In the genomic region with DNA sequence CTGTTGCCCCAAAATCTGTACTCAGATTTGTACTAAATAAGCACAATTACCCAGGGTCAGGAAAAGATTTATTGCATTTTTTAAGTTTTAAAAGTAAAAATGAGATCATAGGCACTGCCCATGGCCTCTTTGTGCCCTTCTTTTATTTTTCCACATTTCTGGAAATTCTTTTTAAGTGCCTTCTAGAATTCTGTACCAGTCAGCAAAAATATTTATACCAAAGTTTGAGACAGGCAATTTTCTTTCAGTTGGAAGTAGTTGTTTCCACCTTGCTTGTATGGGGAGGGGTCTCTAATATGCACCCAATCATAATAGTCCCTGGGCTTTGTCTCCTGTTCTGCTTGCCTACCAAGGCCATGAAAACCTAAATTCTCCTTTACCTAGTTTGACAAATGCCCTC, we compare ENCODE assay signal across 25 cellular contexts. TPM values are rescaled to one million over a fixed set of nuclear protein-coding genes. Genes with fewer than 3 reads are reported as not detected.
DNase-seq lines count a peak whose midpoint lies in the region; ATAC-seq, FAIRE-seq and TF ChIP-seq lines count a peak whose summit lies in the region.
"Had no signal": no experiment of that assay in that cellular context is flagged by ENCODE, and none has a peak within 500 bp of the region (broad histone marks: within the 10 kb centered on the region; RNA-seq: fewer than 3 reads in every experiment).

No MANE protein-coding gene starts in this region.

- no peak for ATAC-seq in HepG2
- ATAC-seq in right lobe of liver, result no peak
- no peak for ATAC-seq in IMR-90 (ENCODE audit: low read depth)
- no peak for ATAC-seq in activated naive CD8-positive, alpha-beta T cell treated with anti-CD3 and anti-CD28 coated beads, Interleukin-2, amount 50 U/mL, for 24 hours
- ATAC-seq: GM12878 had no signal

- no peaks in the 10 kb centered on the region for H3K79me2 ChIP-seq in HepG2 (ENCODE audit: insufficient read depth, low read length)

- H2BK15ac ChIP-seq in IMR-90 (ENCODE audit: low read depth, low read length), result no peak overlapping the region

- TF ChIP-seq CTCF in HepG2 (CRISPR knock-in tag; IDR thresholded peaks at IDR 0.05) (no peak), right lobe of liver (IDR thresholded peaks at IDR 0.05) (no peak), IMR-90 (conservative IDR thresholded peaks at IDR 0.05; ENCODE audit: low read depth, low read length) (no peak), lower leg skin (IDR thresholded peaks at IDR 0.05) (no peak)

- H2AK5ac ChIP-seq in IMR-90 (ENCODE audit: low read depth, low read length), result no peak overlapping the region

- H4K20me1 ChIP-seq in HepG2 (ENCODE audit: insufficient read depth, low read length) (no peaks in the 10 kb centered on the region), IMR-90 (ENCODE audit: insufficient read depth, low read length) (no peaks in the 10 kb centered on the region)
- H4K20me1 ChIP-seq: BLaER1 had no signal

- H3K23ac ChIP-seq in IMR-90 (ENCODE audit: low read depth, low read length), result no peak overlapping the region

- no peak overlapping the region for H2BK5ac ChIP-seq in IMR-90 (ENCODE audit: low read depth, low read length, poor library complexity, severe bottlenecking)

- dilution Hi-C loops in IMR-90 (cut with HindIII; ENCODE audit: low sequenced_read_pairs, unreplicated experiment), result no loop called here

- BruUV-seq in HepG2 (replicated peaks; lab: Mats Ljungman, UMichigan) (no TSS peak), IMR-90 (replicated peaks; lab: Mats Ljungman, UMichigan) (no TSS peak)

- H3K4me1 ChIP-seq in HepG2 (ENCODE audit: insufficient read depth, low read length) (peaks cover 3% of the 10 kb centered on the region), right lobe of liver (peaks cover 0 to 4% (median 0%) of the 10 kb centered on the region in 4 donors), IMR-90 (ENCODE audit: control insufficient read depth, insufficient read depth, low read length) (no peaks in the 10 kb centered on the region; the same call in 1 of the 2 replicates)

- peaks cover 10% of the 10 kb centered on the region for H3K4me1 Mint-ChIP-seq in activated naive CD8-positive, alpha-beta T cell treated with anti-CD3 and anti-CD28 coated beads, Interleukin-2, amount 50 U/mL, for 24 hours

- H3K4ac ChIP-seq in IMR-90 (ENCODE audit: low read depth, low read length), result no peak overlapping the region

- H3K79me1 ChIP-seq in IMR-90 (ENCODE audit: low read depth in 1 of 2, low read length in 2 of 2), result no peaks in the 10 kb centered on the region

- POLR2A ChIA-PET in HepG2 (lab: Yijun Ruan, JAX), result interaction anchor here (1.0 kb wide), 1 partner anchor 82 kb away, joined by 3 read pairs; no protein-coding TSS in a partner anchor
- POLR2A ChIA-PET in IMR-90 (lab: Charles Lee; ENCODE audit: unreplicated experiment), result no interaction called here

- H3K4me2 ChIP-seq in HepG2 (ENCODE audit: low read depth, low read length) (no peak overlapping the region), IMR-90 (ENCODE audit: low read depth, low read length) (no peak overlapping the region)
- H3K4me2 ChIP-seq: BLaER1 had no signal

- intact Hi-C loops in HepG2 (cut with micrococcal nuclease; ENCODE audit: unreplicated experiment), result no loop called here
- intact Hi-C loops in right lobe of liver (cut with DNase I), result loop anchor here in 1 of 2 donors (5.0 kb wide), 1 partner anchor 66 kb away; no protein-coding TSS in a partner anchor
- intact Hi-C loops in IMR-90 (cut with micrococcal nuclease), result no loop called here
- intact Hi-C loops in lower leg skin (cut with DNase I; ENCODE audit: low total_unique reads), result no loop called here

- in situ Hi-C loops in HepG2 (cut with HindIII; ENCODE audit: extremely low pct_ligation_motif_present, low pct_unique_long_range_greater_than_20kb) (loop anchor here (25.0 kb wide), 1 partner anchor 816 kb away; no protein-coding TSS in a partner anchor), IMR-90 (cut with MboI; ENCODE audit: low sequenced_read_pairs) (no loop called here)

- no peak overlapping the region for H3K14ac ChIP-seq in IMR-90 (replicated peaks; ENCODE audit: low read depth, low read length)

- no peak overlapping the region for H2BK20ac ChIP-seq in IMR-90 (ENCODE audit: low read depth, low read length)

- H3K4me3 ChIP-seq in HepG2 (replicated peaks in 1 of 3; ENCODE audit: insufficient read depth in 1 of 3, low read depth in 2 of 3, low read length in 3 of 3) (no peak overlapping the region), right lobe of liver (no peak overlapping the region), IMR-90 (ENCODE audit: insufficient read depth, low read depth, low read length) (no peak overlapping the region), lower leg skin (ENCODE audit: low read depth, poor library complexity, severe bottlenecking) (no peak overlapping the region)
- H3K4me3 ChIP-seq: BLaER1, GM12878 had no signal

- no peaks in the 10 kb centered on the region for H3K36me3 ChIP-seq in HepG2 (replicated peaks in 1 of 2; ENCODE audit: control insufficient read depth in 1 of 2, insufficient read depth in 2 of 2, low read length in 2 of 2)
- H3K36me3 ChIP-seq in right lobe of liver, result no peaks in the 10 kb centered on the region
- H3K36me3 ChIP-seq in IMR-90 (ENCODE audit: control insufficient read depth, insufficient read depth, low read length), result no peaks in the 10 kb centered on the region
- H3K36me3 ChIP-seq: BE2C, BLaER1 had no signal

- no peak overlapping the region for H4K5ac ChIP-seq in IMR-90 (ENCODE audit: low read depth, low read length)

- H3K56ac ChIP-seq in IMR-90 (ENCODE audit: extremely low read depth, insufficient read depth, low read length), result no peak overlapping the region

- H3K9me3 Mint-ChIP-seq in activated naive CD8-positive, alpha-beta T cell treated with anti-CD3 and anti-CD28 coated beads, Interleukin-2, amount 50 U/mL, for 24 hours, result no peaks in the 10 kb centered on the region
- H3K9me3 Mint-ChIP-seq: CD4-positive, alpha-beta memory T cell; CD8-positive, alpha-beta memory T cell had no signal

- H3K9me1 ChIP-seq in IMR-90 (ENCODE audit: insufficient read depth, low read length), result no peaks in the 10 kb centered on the region

- H2AFZ ChIP-seq in HepG2 (ENCODE audit: low read length) (no peak overlapping the region), IMR-90 (replicated peaks; ENCODE audit: low read length, poor library complexity) (no peak overlapping the region)

- H3K27me3 ChIP-seq in HepG2 (ENCODE audit: control insufficient read depth in 1 of 2, insufficient read depth in 2 of 2, low read length in 2 of 2) (peaks cover 0 to 6% of the 10 kb centered on the region in 2 experiments; a peak in 2 of 5 replicates), right lobe of liver (no peaks in the 10 kb centered on the region), IMR-90 (ENCODE audit: control insufficient read depth, insufficient read depth, low read length) (no peaks in the 10 kb centered on the region; the same call in 1 of the 2 replicates)
- H3K27me3 ChIP-seq: BLaER1 had no signal

- H3K36me3 Mint-ChIP-seq in activated naive CD8-positive, alpha-beta T cell treated with anti-CD3 and anti-CD28 coated beads, Interleukin-2, amount 50 U/mL, for 24 hours (ENCODE audit: low read depth), result no peaks in the 10 kb centered on the region
- H3K36me3 Mint-ChIP-seq: CD14-positive monocyte; CD4-positive, CD25-positive, alpha-beta regulatory T cell; CD8-positive, alpha-beta memory T cell had no signal

- no peak overlapping the region for H2AK9ac ChIP-seq in IMR-90 (replicated peaks; ENCODE audit: low read depth, low read length, poor library complexity)

- TF ChIP-seq RAD21 in HepG2 (CRISPR knock-in tag; IDR thresholded peaks at IDR 0.05) (no peak), IMR-90 (IDR thresholded peaks at IDR 0.05; ENCODE audit: low read length) (no peak)

- DNase-seq in HepG2 (ENCODE audit: low spot score) (no peak), right lobe of liver (no peak), IMR-90 (no peak), lower leg skin (ENCODE audit: low spot score in 2 of 2) (no peak)
- DNase-seq in activated naive CD8-positive, alpha-beta T cell treated with anti-CD3 and anti-CD28 coated beads, Interleukin-2, amount 50 U/mL, for 24 hours, result no peak
- DNase-seq: ACHN; BE2C; C1 segment of cervical spinal cord; CD4-positive, alpha-beta memory T cell; CD4-positive, CD25-positive, alpha-beta regulatory T cell; CD8-positive, alpha-beta memory T cell; COR-L47; DMS 273 treated with DMSO at 0.1 percent for 48 hours; DMS153; DMS53; DMS79; DND-41; EL; GDM1 had no signal

- no peak overlapping the region for H4K8ac ChIP-seq in IMR-90 (ENCODE audit: low read depth in 2 of 2, low read length in 2 of 2)

- H3K27me3 Mint-ChIP-seq in activated naive CD8-positive, alpha-beta T cell treated with anti-CD3 and anti-CD28 coated beads, Interleukin-2, amount 50 U/mL, for 24 hours, result peaks cover 17% of the 10 kb centered on the region

- H2BK120ac ChIP-seq in IMR-90 (ENCODE audit: low read depth, low read length), result no peak overlapping the region

- TF ChIP-seq POLR2A in HepG2 (IDR thresholded peaks at IDR 0.05; ENCODE audit: insufficient read depth in 1 of 2, low read depth in 2 of 2, low read length in 2 of 2), result no peak
- no peak for TF ChIP-seq POLR2A in right lobe of liver (IDR thresholded peaks at IDR 0.05)
- TF ChIP-seq POLR2A in IMR-90 (IDR thresholded peaks at IDR 0.05; ENCODE audit: low read depth, low read length), result no peak
- TF ChIP-seq POLR2A in lower leg skin (IDR thresholded peaks at IDR 0.05), result no peak

- no peak overlapping the region for H3K27ac ChIP-seq in HepG2 (ENCODE audit: extremely low read length, insufficient read depth, low read length)
- no peak overlapping the region for H3K27ac ChIP-seq in right lobe of liver
- no peak overlapping the region for H3K27ac ChIP-seq in IMR-90 (ENCODE audit: insufficient read depth, low read length)
- H3K27ac ChIP-seq: 22Rv1, BLaER1 had no signal

- no peak overlapping the region for H3K4me3 Mint-ChIP-seq in activated naive CD8-positive, alpha-beta T cell treated with anti-CD3 and anti-CD28 coated beads, Interleukin-2, amount 50 U/mL, for 24 hours
- H3K4me3 Mint-ChIP-seq: CD14-positive monocyte; CD4-positive, alpha-beta memory T cell; CD8-positive, alpha-beta memory T cell had no signal

- no peak for FAIRE-seq in HepG2 (lab: Jason Lieb, UNC)
- FAIRE-seq: GM12878, GM12892, GM18507 had no signal

- no peaks in the 10 kb centered on the region for H3K9me3 ChIP-seq in HepG2 (ENCODE audit: low read length)
- no peaks in the 10 kb centered on the region for H3K9me3 ChIP-seq in right lobe of liver
- H3K9me3 ChIP-seq in IMR-90 (ENCODE audit: control insufficient read depth, insufficient read depth, low read length), result no peaks in the 10 kb centered on the region
- H3K9me3 ChIP-seq: BE2C, BLaER1 had no signal

- no peak overlapping the region for H3K18ac ChIP-seq in IMR-90 (ENCODE audit: low read depth, low read length)

- no peak overlapping the region for H4K91ac ChIP-seq in IMR-90 (ENCODE audit: insufficient read depth, low read depth, low read length)

- no peak overlapping the region for H3K9ac ChIP-seq in HepG2 (ENCODE audit: insufficient read depth, low read depth, low read length)
- no peak overlapping the region for H3K9ac ChIP-seq in IMR-90 (ENCODE audit: low read depth, low read length)
- H3K9ac ChIP-seq: BLaER1 had no signal

- TF ChIP-seq EP300 in HepG2 (IDR thresholded peaks at IDR 0.05; ENCODE audit: low read depth in 2 of 2, low read length in 2 of 2) (no peak), HepG2 (CRISPR knock-in tag; IDR thresholded peaks at IDR 0.05; ENCODE audit: borderline replicate concordance) (no peak)

- CTCF ChIA-PET in HepG2 (lab: Yijun Ruan, JAX; ENCODE audit: low intra/inter-chr PET ratio, low total read pairs) (no interaction called here), IMR-90 (lab: Yijun Ruan, JAX) (interaction anchor here (0.8 kb wide), 1 partner anchor 65 kb away, joined by 3 read pairs; no protein-coding TSS in a partner anchor)

- no peak overlapping the region for H3K27ac Mint-ChIP-seq in activated naive CD8-positive, alpha-beta T cell treated with anti-CD3 and anti-CD28 coated beads, Interleukin-2, amount 50 U/mL, for 24 hours
- H3K27ac Mint-ChIP-seq: CD14-positive monocyte; CD4-positive, alpha-beta memory T cell; CD4-positive, CD25-positive, alpha-beta regulatory T cell; CD8-positive, alpha-beta memory T cell had no signal

RNA-seq across cellular contexts. Expression of a gene that starts 5.6 kb away (rescaled TPM):
- total RNA-seq in HepG2 (2016; rRNA removed; fragmentation: Illumina TruSeq; extraction: Trizol) (37.6 and 56.0 TPM in 2 replicates), right lobe of liver (10 to 100 TPM in 4 of 6 experiments, 1 to 10 TPM in 2; 8.7 to 19.8 (median 16.1) TPM), IMR-90 (2012; rRNA removed) (21.3 and 30.8 TPM in 2 replicates), lower leg skin (10 to 100 TPM; 21.6 to 25.0 (median 23.1) TPM)
- total RNA-seq in HepG2 (2016; cell fraction: cytosol; rRNA removed; fragmentation: Illumina TruSeq; extraction: Trizol; ENCODE audit: low read depth), result 3.0 and 3.3 TPM in 2 replicates
- 37.2 and 50.2 TPM in 2 replicates for total RNA-seq in HepG2 (2016; cell fraction: insoluble cytoplasmic fraction; rRNA removed; fragmentation: Illumina TruSeq; extraction: Trizol)
- total RNA-seq in HepG2 (2016; cell fraction: membrane; rRNA removed; fragmentation: Illumina TruSeq; extraction: Trizol), result 10.1 and 10.5 TPM in 2 replicates
- 26.3 and 31.7 TPM in 2 replicates for total RNA-seq in HepG2 (2016; cell fraction: nucleus; rRNA removed; fragmentation: Illumina TruSeq; extraction: Trizol)
- polyA plus RNA-seq in HepG2 (2011; rRNA removed) (12.2 and 12.7 TPM in 2 replicates), IMR-90 (2012; rRNA removed) (10.1 and 13.7 TPM in 2 replicates)
- polyA plus RNA-seq in HepG2 (2011; cell fraction: cytosol; rRNA removed), result 5.4 and 7.8 TPM in 2 replicates
- 6.8 and 8.3 TPM in 2 replicates for polyA plus RNA-seq in HepG2 (2011; cell fraction: nucleus; rRNA removed)
- 16.3 and 25.9 TPM in 2 replicates for polyA plus RNA-seq in HepG2 (2012)
- polyA plus RNA-seq in HepG2 (2016; cell fraction: cytosol; fragmentation: Illumina TruSeq; extraction: Trizol; ENCODE audit: low read depth), result 1.3 and 1.5 TPM in 2 replicates
- 36.3 and 39.3 TPM in 2 replicates for polyA plus RNA-seq in HepG2 (2016; cell fraction: insoluble cytoplasmic fraction; fragmentation: Illumina TruSeq; extraction: Trizol; ENCODE audit: low read depth)
- 2.9 and 3.7 TPM in 2 replicates for polyA plus RNA-seq in HepG2 (2016; cell fraction: membrane; fragmentation: Illumina TruSeq; extraction: Trizol; ENCODE audit: low read depth)
- 19.6 and 20.3 TPM in 2 replicates for polyA plus RNA-seq in HepG2 (2016; cell fraction: nucleus; fragmentation: Illumina TruSeq; extraction: Trizol; ENCODE audit: insufficient read depth, low read depth)
- 8.1 and 19.4 TPM in 2 replicates for polyA minus RNA-seq in HepG2 (2011; rRNA and poly(A)+ RNA removed; ENCODE audit: low replicate concordance)
- polyA minus RNA-seq in HepG2 (2011; cell fraction: cytosol; rRNA and poly(A)+ RNA removed), result 9.1 and 11.3 TPM in 2 replicates
- 25.6 and 31.6 TPM in 2 replicates for polyA minus RNA-seq in HepG2 (2011; cell fraction: nucleus; rRNA and poly(A)+ RNA removed)
- polyA plus RNA-seq in IMR-90 (2012; cell fraction: cytosol; rRNA removed), result 2.0 and 4.0 TPM in 2 replicates
- polyA plus RNA-seq in IMR-90 (2012; cell fraction: nucleus; rRNA removed; ENCODE audit: low replicate concordance), result 1.3 and 8.6 TPM in 2 replicates
